Comparison of ENCODE assay signal across 1 cellular context in the genomic region with DNA sequence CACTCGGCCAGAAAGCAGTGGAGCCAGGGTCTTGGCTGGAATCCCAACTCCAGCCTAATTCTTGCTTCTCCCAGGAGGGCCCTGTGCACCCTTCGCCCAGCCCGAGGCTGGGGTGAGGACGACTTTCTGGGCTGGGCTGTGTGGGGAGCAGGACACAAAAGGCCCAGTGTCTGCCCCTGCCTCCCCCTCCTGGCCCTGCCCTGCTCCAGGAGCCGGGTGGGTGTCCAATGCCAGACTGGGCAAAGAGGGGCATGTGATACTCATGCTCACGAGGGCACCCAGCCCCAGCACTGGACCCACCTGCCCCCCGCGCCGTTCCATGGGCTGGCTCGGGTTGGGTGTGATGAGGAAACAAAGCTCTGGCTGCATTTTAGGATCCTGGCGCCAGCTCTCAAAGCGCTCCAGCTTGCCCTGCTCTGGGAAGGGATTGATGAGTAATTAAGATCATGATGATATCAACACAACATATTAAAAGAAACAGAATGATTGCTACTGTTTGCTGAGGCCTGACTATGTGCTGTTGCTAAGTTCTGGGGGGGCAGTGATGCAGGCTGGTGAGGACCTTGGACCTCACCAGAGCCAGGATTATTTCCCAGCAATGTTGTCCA.
TF ChIP-seq lines count a peak whose summit lies in the region.

No MANE protein-coding gene starts in this region.

TF ChIP-seq in H1, 55 proteins besides CTCF, POLR2A, EP300 and RAD21:
- TF ChIP-seq CREB1 (IDR thresholded peaks at IDR 0.05) (no peak), EGR1 (IDR thresholded peaks at IDR 0.05; ENCODE audit: borderline replicate concordance, low read depth, low read length) (no peak), HDAC2 (IDR thresholded peaks at IDR 0.05; ENCODE audit: borderline replicate concordance in 1 of 2, low read depth in 2 of 2, low read length in 2 of 2) (no peak), SAP30 (IDR thresholded peaks at IDR 0.05; ENCODE audit: insufficient read depth, insufficient replicate concordance, low read length) (no peak), SIN3A (conservative IDR thresholded peaks at IDR 0.05 in 1 of 2, IDR thresholded peaks at IDR 0.05 in 1 of 2; ENCODE audit: low read depth in 1 of 2, low read length in 2 of 2) (no peak), BRCA1 (IDR thresholded peaks at IDR 0.05; ENCODE audit: low read depth, low read length) (no peak), GTF2F1 (IDR thresholded peaks at IDR 0.05; ENCODE audit: borderline replicate concordance, low read depth, low read length) (no peak), SIRT6 (IDR thresholded peaks at IDR 0.05; ENCODE audit: low read length) (no peak), CBX8 (IDR thresholded peaks at IDR 0.05; ENCODE audit: borderline replicate concordance, low read depth, low read length) (no peak), ZNF274 (IDR thresholded peaks at IDR 0.05; ENCODE audit: borderline replicate concordance, extremely low read depth, low read length) (no peak), SP1 (IDR thresholded peaks at IDR 0.05; ENCODE audit: low read depth, low read length) (no peak), YY1 (IDR thresholded peaks at IDR 0.05; ENCODE audit: low read depth, low read length) (no peak), POLR2AphosphoS5 (IDR thresholded peaks at IDR 0.05; ENCODE audit: low read depth, low read length) (no peak), EZH2 (IDR thresholded peaks at IDR 0.05; ENCODE audit: low read depth, low read length, severe bottlenecking) (no peak), RXRA (IDR thresholded peaks at IDR 0.05; ENCODE audit: insufficient read depth, low read depth, low read length) (no peak)
- TF ChIP-seq, protein P1, sequence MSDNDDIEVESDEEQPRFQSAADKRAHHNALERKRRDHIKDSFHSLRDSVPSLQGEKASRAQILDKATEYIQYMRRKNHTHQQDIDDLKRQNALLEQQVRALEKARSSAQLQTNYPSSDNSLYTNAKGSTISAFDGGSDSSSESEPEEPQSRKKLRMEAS (IDR thresholded peaks at IDR 0.05): no peak
TF ChIP-seq in H1: peak in this region for 0.
